16 cellular contexts compared by ENCODE assay signal in the genomic region with DNA sequence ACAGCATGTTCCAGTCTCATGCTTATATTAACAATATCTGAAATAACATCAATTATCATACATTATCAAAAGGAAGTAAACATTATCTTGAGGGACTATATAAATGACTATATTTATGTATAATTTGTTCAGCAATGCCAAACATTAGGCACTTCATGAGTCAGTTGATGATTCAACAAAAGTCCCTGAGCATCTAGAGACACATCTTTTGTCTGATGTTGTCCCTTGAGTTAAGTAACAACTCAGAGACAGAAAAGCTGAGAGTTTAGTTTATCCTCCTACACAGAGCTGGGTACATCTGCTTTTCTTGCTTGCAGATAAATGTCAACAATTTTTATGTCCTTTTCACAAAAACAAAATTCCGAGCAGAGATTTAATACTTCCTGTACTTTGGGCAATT.
DNase-seq lines count a peak whose midpoint lies in the region; ATAC-seq, FAIRE-seq and TF ChIP-seq lines count a peak whose summit lies in the region.
"Had no signal": no experiment of that assay in that cellular context is flagged by ENCODE, and none has a peak within 500 bp of the region (broad histone marks: within the 10 kb centered on the region; RNA-seq: fewer than 3 reads in every experiment).

No MANE protein-coding gene starts in this region.

- ATAC-seq in HCT116 = no peak
- ATAC-seq in GM12878 = peak; percentile 53
- ATAC-seq in gastrocnemius medialis = no peak
- ATAC-seq: left lobe of liver, WTC11 had no signal

- H2BK12ac ChIP-seq in mesenchymal stem cell (ENCODE audit: low read length in 2 of 2) = no peak overlapping the region

- H2AFZ ChIP-seq in HCT116 (ENCODE audit: low read depth, low read length, poor library complexity, severe bottlenecking) (no peak overlapping the region), GM12878 (ENCODE audit: control insufficient read depth, low read depth, low read length) (no peak overlapping the region), mesenchymal stem cell (ENCODE audit: low read depth, low read length) (no peak overlapping the region)
- H2AFZ ChIP-seq: neural progenitor cell had no signal

- BruUV-seq in HCT116 (replicated peaks; lab: Mats Ljungman, UMichigan) (no TSS peak), GM12878 (replicated peaks; lab: Mats Ljungman, UMichigan) (no TSS peak)

- H4K91ac ChIP-seq in mesenchymal stem cell (ENCODE audit: low read length) = no peak overlapping the region

- no peak overlapping the region for H3K23ac ChIP-seq in mesenchymal stem cell (ENCODE audit: low read length in 2 of 2)

- RAD21 ChIA-PET in HCT116 (lab: Charles Lee; ENCODE audit: low non-redundant PET in 1 of 2, low total read pairs in 2 of 2, uncharacterized antibody in 2 of 2, unreplicated experiment in 2 of 2) = no interaction called here
- RAD21 ChIA-PET in GM12878 (lab: Charles Lee; ENCODE audit: unreplicated experiment) = interaction anchor here (1.2 to 2.4 kb wide), 2 partner anchors 20 to 32 kb away, joined by 3 to 8 read pairs; no protein-coding TSS in a partner anchor

- no peak for TF ChIP-seq EP300 in GM12878 (IDR thresholded peaks at IDR 0.05; ENCODE audit: borderline replicate concordance in 1 of 2, control insufficient read depth in 1 of 2, low read depth in 2 of 2, low read length in 2 of 2)

- H3K79me1 ChIP-seq in mesenchymal stem cell (replicated peaks; ENCODE audit: low read length, poor library complexity, severe bottlenecking) = no peaks in the 10 kb centered on the region

- CTCF ChIA-PET in HCT116 (lab: Charles Lee) = no interaction called here
- CTCF ChIA-PET in GM12878 (lab: Yijun Ruan, JAX) = interaction anchor here (0.5 to 0.9 kb wide), 2 partner anchors 21 to 110 kb away, joined by 3 to 4 read pairs; no protein-coding TSS in a partner anchor

- no peak overlapping the region for H2BK120ac ChIP-seq in mesenchymal stem cell (ENCODE audit: low read depth, low read length)

- in situ Hi-C loops in GM12878 (cut with MboI) = no loop called here
- in situ Hi-C loops in gastrocnemius medialis (cut with MboI; ENCODE audit: low sequenced_read_pairs in 4 of 4) = no loop called here

- POLR2A ChIA-PET in HCT116 (lab: Charles Lee) = no interaction called here
- POLR2A ChIA-PET in GM12878 (lab: Charles Lee) = interaction anchor here (0.6 kb wide), 1 partner anchor 177 kb away, joined by 4 read pairs; no protein-coding TSS in a partner anchor

- no peak overlapping the region for H3K9ac ChIP-seq in HCT116 (ENCODE audit: low read length)
- no peak overlapping the region for H3K9ac ChIP-seq in GM12878 (ENCODE audit: control insufficient read depth, insufficient read depth, low read length)
- no peak overlapping the region for H3K9ac ChIP-seq in mesenchymal stem cell (ENCODE audit: low read length)
- H3K9ac ChIP-seq: neural progenitor cell had no signal

- no peaks in the 10 kb centered on the region for H3K4me1 ChIP-seq in HCT116 (ENCODE audit: control insufficient read depth in 1 of 2, insufficient read depth in 2 of 2, low read length in 2 of 2)
- H3K4me1 ChIP-seq in GM12878 (ENCODE audit: control insufficient read depth, insufficient read depth, low read length) = no peaks in the 10 kb centered on the region
- H3K4me1 ChIP-seq in mesenchymal stem cell (ENCODE audit: control insufficient read depth, insufficient read depth, low read depth, low read length) = no peaks in the 10 kb centered on the region
- H3K4me1 ChIP-seq in gastrocnemius medialis = no peaks in the 10 kb centered on the region

- no peak for TF ChIP-seq POLR2A in HCT116 (IDR thresholded peaks at IDR 0.05; ENCODE audit: borderline replicate concordance, extremely low read depth, insufficient read depth, insufficient read length)
- TF ChIP-seq POLR2A in GM12878 (IDR thresholded peaks at IDR 0.05; ENCODE audit: low read depth, low read length) = no peak
- TF ChIP-seq POLR2A in gastrocnemius medialis (IDR thresholded peaks at IDR 0.05) = no peak

- no peak overlapping the region for H4K8ac ChIP-seq in mesenchymal stem cell (ENCODE audit: low read length)

- no peak overlapping the region for H3K4ac ChIP-seq in mesenchymal stem cell (ENCODE audit: low read depth in 1 of 2, low read length in 2 of 2)

- H3K27ac ChIP-seq in HCT116 (ENCODE audit: low read depth, low read length) (no peak overlapping the region), GM12878 (ENCODE audit: control insufficient read depth, insufficient read depth) (no peak overlapping the region), mesenchymal stem cell (ENCODE audit: low read length, poor library complexity, severe bottlenecking) (no peak overlapping the region), gastrocnemius medialis (no peak overlapping the region)
- H3K27ac ChIP-seq: 22Rv1, neural progenitor cell, thoracic aorta had no signal

- H3K9me2 ChIP-seq in HCT116 (ENCODE audit: insufficient read depth) = 0 out of 2 replicates have a peak, but pooled peaks cover 3% of the 10 kb centered on the region

- no peak overlapping the region for H2BK5ac ChIP-seq in mesenchymal stem cell (ENCODE audit: low read depth, low read length, poor library complexity, severe bottlenecking)

- no peak overlapping the region for H3K4me3 ChIP-seq in HCT116 (replicated peaks in 1 of 2; ENCODE audit: low read depth in 1 of 2, low read length in 2 of 2)
- H3K4me3 ChIP-seq in GM12878 = no peak overlapping the region
- H3K4me3 ChIP-seq in mesenchymal stem cell (ENCODE audit: insufficient read depth in 1 of 2, low read depth in 1 of 2, low read length in 2 of 2) = no peak overlapping the region
- H3K4me3 ChIP-seq in gastrocnemius medialis = no peak overlapping the region
- H3K4me3 ChIP-seq: neural progenitor cell, thoracic aorta had no signal

- intact Hi-C loops in HCT116 (cut with micrococcal nuclease) = no loop called here
- intact Hi-C loops in GM12878 (cut with micrococcal nuclease; ENCODE audit: unreplicated experiment) = no loop called here
- intact Hi-C loops in gastrocnemius medialis (cut with DNase I; ENCODE audit: low total_unique reads) = no loop called here

- no peaks in the 10 kb centered on the region for H3K36me3 ChIP-seq in HCT116 (ENCODE audit: control insufficient read depth in 1 of 2, insufficient read depth in 2 of 2, low read length in 2 of 2)
- no peaks in the 10 kb centered on the region for H3K36me3 ChIP-seq in GM12878 (ENCODE audit: control insufficient read depth in 2 of 2, insufficient read depth in 2 of 2, low read length in 1 of 2)
- no peaks in the 10 kb centered on the region for H3K36me3 ChIP-seq in mesenchymal stem cell (ENCODE audit: control insufficient read depth in 1 of 2, insufficient read depth in 2 of 2, low read depth in 1 of 2, low read length in 2 of 2)
- H3K36me3 ChIP-seq in gastrocnemius medialis = no peaks in the 10 kb centered on the region
- H3K36me3 ChIP-seq: neural progenitor cell, thoracic aorta had no signal

- H2BK15ac ChIP-seq in mesenchymal stem cell (ENCODE audit: low read depth, poor library complexity, severe bottlenecking) = no peak overlapping the region

- no peak overlapping the region for H3K4me2 ChIP-seq in HCT116 (ENCODE audit: low read length)
- H3K4me2 ChIP-seq in GM12878 (ENCODE audit: control insufficient read depth, insufficient read depth) = no peak overlapping the region
- H3K4me2 ChIP-seq in mesenchymal stem cell (ENCODE audit: low read length, poor library complexity, severe bottlenecking) = no peak overlapping the region
- H3K4me2 ChIP-seq: neural progenitor cell had no signal

- SMC1A ChIA-PET in GM12878 (lab: Charles Lee; ENCODE audit: uncharacterized antibody, unreplicated experiment) = interaction anchor here (0.6 to 3.7 kb wide), 5 partner anchors 12 to 180 kb away, joined by 3 to 10 read pairs (median 4); no protein-coding TSS in a partner anchor

- no peak for TF ChIP-seq CTCF in HCT116 (IDR thresholded peaks at IDR 0.05 in 2 of 3, conservative IDR thresholded peaks at IDR 0.05 in 1 of 3; ENCODE audit: borderline replicate concordance in 1 of 3, insufficient read depth in 1 of 3, low read depth in 2 of 3, low read length in 2 of 3)
- TF ChIP-seq CTCF in GM12878 (IDR thresholded peaks at IDR 0.05 in 2 of 3, conservative IDR thresholded peaks at IDR 0.05 in 1 of 3; ENCODE audit: control insufficient read depth in 2 of 3, extremely low read depth in 1 of 3, insufficient read depth in 1 of 3, low read depth in 3 of 3, low read length in 3 of 3) = no peak
- TF ChIP-seq CTCF in gastrocnemius medialis (IDR thresholded peaks at IDR 0.05 in 4 of 5, conservative IDR thresholded peaks at IDR 0.05 in 1 of 5) = no peak

- no peak overlapping the region for H3K18ac ChIP-seq in mesenchymal stem cell (ENCODE audit: low read depth in 1 of 2, low read length in 2 of 2)

- no peak overlapping the region for H3K14ac ChIP-seq in mesenchymal stem cell (ENCODE audit: low read length in 2 of 2)

- H3K9me3 ChIP-seq in HCT116 (ENCODE audit: control insufficient read depth in 1 of 2, insufficient read depth in 1 of 2, low read depth in 1 of 2, low read length in 2 of 2) = no peaks in the 10 kb centered on the region
- no peaks in the 10 kb centered on the region for H3K9me3 ChIP-seq in GM12878 (replicated peaks; ENCODE audit: control insufficient read depth, insufficient read depth, low read length)
- H3K9me3 ChIP-seq in mesenchymal stem cell (ENCODE audit: control insufficient read depth, low read length) = no peaks in the 10 kb centered on the region
- no peaks in the 10 kb centered on the region for H3K9me3 ChIP-seq in gastrocnemius medialis
- H3K9me3 ChIP-seq: thoracic aorta had no signal

- WGBS in GM12878 (ENCODE audit: insufficient coverage, insufficient replicate concordance, low lambda C conversion rate, missing lambda C conversion rate) = 0% methylated on average over 1 of the region's 1 CpG
- no CpG with 5 or more reads among the region's 1 CpG for WGBS in mesenchymal stem cell

- TF ChIP-seq RAD21 in HCT116 (IDR thresholded peaks at IDR 0.05; ENCODE audit: low read depth) (no peak), GM12878 (IDR thresholded peaks at IDR 0.05; ENCODE audit: insufficient read depth, low read depth, low read length) (no peak)

- H3K79me2 ChIP-seq in HCT116 (ENCODE audit: insufficient read depth, low read length) (no peaks in the 10 kb centered on the region), GM12878 (ENCODE audit: control insufficient read depth, insufficient read depth, low read length) (no peaks in the 10 kb centered on the region)

- no peaks in the 10 kb centered on the region for H4K20me1 ChIP-seq in HCT116 (ENCODE audit: insufficient read depth)
- H4K20me1 ChIP-seq in GM12878 (ENCODE audit: control insufficient read depth, insufficient read depth) = no peaks in the 10 kb centered on the region

- no peak for FAIRE-seq in GM12878 (lab: Jason Lieb, UNC)

- no peak overlapping the region for H2AK5ac ChIP-seq in mesenchymal stem cell (ENCODE audit: low read length, severe bottlenecking)

- DNase-seq in DMS53 (lab: John Stamatoyannopoulos, UW) (peak; percentile 22), DMS53 treated with DMSO at 0.1 percent for 48 hours (lab: John Stamatoyannopoulos, UW; ENCODE audit: unreplicated experiment) (no peak), HCT116 (ENCODE audit: low read depth, low spot score) (no peak), GM12878 (ENCODE audit: low read depth, low spot score) (no peak), mesenchymal stem cell (peak; percentile 17), gastrocnemius medialis (no peak), NCI-H146 treated with DMSO at 0.1 percent for 48 hours (lab: John Stamatoyannopoulos, UW; ENCODE audit: unreplicated experiment) (no peak), DMS153 (lab: John Stamatoyannopoulos, UW) (no peak)
- DNase-seq: MV-4-11; Right ventricle myocardium superior; stimulated activated CD4-positive, alpha-beta T cell treated with anti-CD3 and anti-CD28 coated beads, Interleukin-12 subunit alpha, Interleukin-12 subunit beta, amount 100 ng/mL, for 4 hours had no signal

- no peaks in the 10 kb centered on the region for H3K27me3 ChIP-seq in HCT116 (ENCODE audit: insufficient read depth, low read length)
- H3K27me3 ChIP-seq in GM12878 (replicated peaks in 1 of 2; ENCODE audit: control insufficient read depth in 2 of 2, insufficient read depth in 2 of 2, low read length in 1 of 2) = no peaks in the 10 kb centered on the region
- no peaks in the 10 kb centered on the region for H3K27me3 ChIP-seq in mesenchymal stem cell (ENCODE audit: control insufficient read depth in 1 of 2, insufficient read depth in 1 of 2, low read length in 2 of 2)
- no peaks in the 10 kb centered on the region for H3K27me3 ChIP-seq in gastrocnemius medialis
- H3K27me3 ChIP-seq: neural progenitor cell had no signal

Comparison
In these comparisons a context has a peak if more than half of its experiments do, and no peak if none do; other contexts are left out.
1. DNase-seq: peak in DMS53 (single experiment) and mesenchymal stem cell (single experiment); none in DMS53 treated with DMSO at 0.1 percent for 48 hours (single experiment), HCT116 (single experiment), GM12878 (single experiment), gastrocnemius medialis (0 of 2), NCI-H146 treated with DMSO at 0.1 percent for 48 hours (single experiment) and DMS153 (single experiment).